In the genomic region with DNA sequence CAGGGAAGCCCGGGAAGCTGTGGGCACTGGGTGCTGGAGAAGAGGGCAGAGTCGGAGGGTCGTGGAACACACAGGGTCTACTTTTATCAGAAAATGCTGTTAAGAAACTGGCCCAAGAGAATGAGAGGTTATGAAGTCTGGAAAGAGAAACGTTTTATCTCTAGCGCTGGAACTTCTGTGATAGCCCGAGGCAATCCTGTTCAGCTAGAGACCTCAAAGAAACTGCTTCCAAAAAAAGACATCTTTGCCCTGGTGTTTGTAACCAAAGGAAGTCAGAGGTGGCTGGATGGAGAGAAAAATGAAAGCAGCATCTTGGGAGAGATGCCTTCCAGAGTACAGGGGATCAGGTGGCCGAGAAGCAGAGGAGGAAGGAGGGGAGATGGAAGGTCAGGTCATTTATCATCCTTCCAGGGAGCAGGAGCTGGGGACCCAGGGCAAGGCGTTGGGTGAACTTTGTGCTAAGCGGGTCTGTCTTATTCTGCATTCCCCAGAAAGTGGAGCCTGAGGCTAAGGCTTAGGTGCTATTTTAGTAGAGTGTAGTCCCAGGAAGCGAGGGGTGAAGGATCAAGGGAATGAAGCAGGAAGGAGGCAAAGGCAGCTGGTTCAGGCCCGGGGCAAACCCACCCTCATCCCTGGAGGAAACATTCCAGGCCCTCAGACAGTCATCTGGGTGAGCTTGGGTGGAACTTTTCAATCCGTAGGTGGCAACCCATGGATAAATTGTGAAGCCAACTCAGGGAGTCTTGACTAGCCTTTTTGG, we compare ENCODE assay signal across 19 cellular contexts.
"Had no signal": no experiment of that assay in that cellular context is flagged by ENCODE, and none has a peak within 500 bp of the region (broad histone marks: within the 10 kb centered on the region; RNA-seq: fewer than 3 reads in every experiment).

No MANE protein-coding gene starts in this region.

- H3K9me3 ChIP-seq: right atrium auricular region, transverse colon had no signal

- H3K36me3 ChIP-seq: brain microvascular endothelial cell, right atrium auricular region, transverse colon had no signal

- H3K4me1 ChIP-seq: foreskin keratinocyte, right atrium auricular region, transverse colon had no signal

- ATAC-seq: activated T-cell treated with anti-CD3 and anti-CD28 coated beads, Interleukin-2, amount 50 U/mL, for 4 hours; foreskin keratinocyte had no signal

- DNase-seq: activated CD4-positive, alpha-beta memory T cell treated with anti-CD3 and anti-CD28 coated beads for 36 hours; activated effector memory CD4-positive, alpha-beta T cell treated with anti-CD3 and anti-CD28 coated beads, Interleukin-2, amount 50 U/mL, for 16 hours; activated T-cell treated with anti-CD3 and anti-CD28 coated beads, Interleukin-2, amount 50 U/mL, for 4 hours; brain microvascular endothelial cell; cortex of kidney; effector CD8-positive, alpha-beta T cell; mesendoderm; occipital lobe; stimulated activated CD4-positive, alpha-beta T cell treated with anti-CD3 and anti-CD28 coated beads, Interleukin-4, amount 100 ng/mL, for 24 hours; stimulated activated naive CD4-positive, alpha-beta T cell; transverse colon; WERI-Rb-1 had no signal

- H3K4me3 Mint-ChIP-seq: activated CD4-positive, alpha-beta memory T cell treated with anti-CD3 and anti-CD28 coated beads for 36 hours; activated naive CD4-positive, alpha-beta T cell treated with anti-CD3 and anti-CD28 coated beads, Interleukin-2, amount 50 U/mL, for 24 hours; activated T-cell treated with anti-CD3 and anti-CD28 coated beads, Interleukin-2, amount 50 U/mL, for 4 hours; central memory CD8-positive, alpha-beta T cell; nephron; T-helper 1 cell treated with Interleukin-12 subunit alpha and Interleukin-12 subunit beta and Interleukin-4 antibody, amounts not matched to agents 30 μg/mL and 1 μg/mL, for 36 hours had no signal

- H3K4me1 Mint-ChIP-seq: activated naive CD4-positive, alpha-beta T cell treated with anti-CD3 and anti-CD28 coated beads, Interleukin-2, amount 50 U/mL, for 24 hours; central memory CD8-positive, alpha-beta T cell; nephron had no signal

- H3K4me3 ChIP-seq: right atrium auricular region, skin epidermis, transverse colon had no signal

- H3K27me3 ChIP-seq: brain microvascular endothelial cell, right atrium auricular region, transverse colon had no signal

- H3K27ac Mint-ChIP-seq: activated CD4-positive, alpha-beta memory T cell treated with anti-CD3 and anti-CD28 coated beads for 36 hours; activated naive CD4-positive, alpha-beta T cell treated with anti-CD3 and anti-CD28 coated beads, Interleukin-2, amount 50 U/mL, for 24 hours; nephron; T-helper 1 cell treated with Interleukin-12 subunit alpha and Interleukin-12 subunit beta and Interleukin-4 antibody, amounts not matched to agents 30 μg/mL and 1 μg/mL, for 36 hours had no signal

- H3K36me3 Mint-ChIP-seq: activated CD4-positive, alpha-beta memory T cell treated with anti-CD3 and anti-CD28 coated beads for 36 hours; activated naive CD4-positive, alpha-beta T cell treated with anti-CD3 and anti-CD28 coated beads, Interleukin-2, amount 50 U/mL, for 24 hours had no signal

- H3K9me3 Mint-ChIP-seq: activated CD4-positive, alpha-beta memory T cell treated with anti-CD3 and anti-CD28 coated beads for 36 hours; activated naive CD4-positive, alpha-beta T cell treated with anti-CD3 and anti-CD28 coated beads, Interleukin-2, amount 50 U/mL, for 24 hours; activated T-cell treated with anti-CD3 and anti-CD28 coated beads, Interleukin-2, amount 50 U/mL, for 4 hours; central memory CD8-positive, alpha-beta T cell; nephron; T-helper 1 cell treated with Interleukin-12 subunit alpha and Interleukin-12 subunit beta and Interleukin-4 antibody, amounts not matched to agents 30 μg/mL and 1 μg/mL, for 36 hours had no signal

- H3K27ac ChIP-seq: brain microvascular endothelial cell, foreskin keratinocyte, right atrium auricular region, skin epidermis, transverse colon, WERI-Rb-1 had no signal

- H3K27me3 Mint-ChIP-seq: activated naive CD4-positive, alpha-beta T cell treated with anti-CD3 and anti-CD28 coated beads, Interleukin-2, amount 50 U/mL, for 24 hours had no signal
